Comparison of ENCODE assay signal across 23 cellular contexts in genomic region chr7:128154519-128154918, GRCh38.
"Had no signal": no experiment of that assay in that cellular context is flagged by ENCODE, and none has a peak within 500 bp of the region (broad histone marks: within the 10 kb centered on the region; RNA-seq: fewer than 3 reads in every experiment).

No MANE protein-coding gene starts in this region.

- H3K4me3 Mint-ChIP-seq: activated naive CD4-positive, alpha-beta T cell treated with anti-CD3 and anti-CD28 coated beads, Interleukin-2, amount 10 ng/mL, durations not matched to agents 7 days and 5 days; activated naive CD8-positive, alpha-beta T cell treated with anti-CD3 and anti-CD28 coated beads, Interleukin-2, amount 50 U/mL, for 24 hours; central memory CD8-positive, alpha-beta T cell; mesothelial cell of epicardium; natural killer cell treated with Interleukin-12 subunit alpha and Interleukin-12 subunit beta and Interleukin-15 and Interleukin-18, amount 100 ng/mL, for 72 hours had no signal

- H3K27ac Mint-ChIP-seq: activated naive CD4-positive, alpha-beta T cell treated with anti-CD3 and anti-CD28 coated beads, Interleukin-2, amount 10 ng/mL, durations not matched to agents 7 days and 5 days; activated naive CD8-positive, alpha-beta T cell treated with anti-CD3 and anti-CD28 coated beads, Interleukin-2, amount 50 U/mL, for 24 hours; mesothelial cell of epicardium; natural killer cell treated with Interleukin-12 subunit alpha and Interleukin-12 subunit beta and Interleukin-15 and Interleukin-18, amount 100 ng/mL, for 72 hours; progenitor cell of endocrine pancreas had no signal

- H3K27ac ChIP-seq: brain microvascular endothelial cell, colonic mucosa, tibial artery had no signal

- ATAC-seq: activated naive CD8-positive, alpha-beta T cell treated with anti-CD3 and anti-CD28 coated beads, Interleukin-2, amount 50 U/mL, for 24 hours; left lobe of liver; stimulated activated naive CD8-positive, alpha-beta T cell treated with anti-CD3 and anti-CD28 coated beads, Interleukin-15, Interleukin-2, amounts not matched to agents 100 U/mL and 50 U/mL, for 24 hours had no signal

- H3K9me3 ChIP-seq: colonic mucosa, tibial artery had no signal

- H3K4me1 ChIP-seq: colonic mucosa, tibial artery had no signal

- H3K36me3 ChIP-seq: brain microvascular endothelial cell, colonic mucosa, tibial artery had no signal

- H3K9me3 Mint-ChIP-seq: activated naive CD4-positive, alpha-beta T cell treated with anti-CD3 and anti-CD28 coated beads, Interleukin-2, amount 10 ng/mL, durations not matched to agents 7 days and 5 days; activated naive CD8-positive, alpha-beta T cell treated with anti-CD3 and anti-CD28 coated beads, Interleukin-2, amount 50 U/mL, for 24 hours; central memory CD8-positive, alpha-beta T cell; mesothelial cell of epicardium; natural killer cell treated with Interleukin-12 subunit alpha and Interleukin-12 subunit beta and Interleukin-15 and Interleukin-18, amount 100 ng/mL, for 72 hours had no signal

- H3K36me3 Mint-ChIP-seq: activated naive CD4-positive, alpha-beta T cell treated with anti-CD3 and anti-CD28 coated beads, Interleukin-2, amount 10 ng/mL, durations not matched to agents 7 days and 5 days; mesothelial cell of epicardium; natural killer cell treated with Interleukin-12 subunit alpha and Interleukin-12 subunit beta and Interleukin-15 and Interleukin-18, amount 100 ng/mL, for 72 hours had no signal

- DNase-seq: activated CD4-positive, CD25-positive, alpha-beta regulatory T cell treated with anti-CD3 and anti-CD28 coated beads, Interleukin-2, amount 50 U/mL, for 72 hours; activated CD8-positive, alpha-beta memory T cell treated with anti-CD3 and anti-CD28 coated beads for 24 hours; activated effector memory CD4-positive, alpha-beta T cell treated with Interleukin-2 at 50 U/mL for 16 hours; activated naive CD4-positive, alpha-beta T cell treated with anti-CD3 and anti-CD28 coated beads, Interleukin-2, amount 10 ng/mL, durations not matched to agents 7 days and 5 days; activated naive CD8-positive, alpha-beta T cell treated with anti-CD3 and anti-CD28 coated beads, Interleukin-2, amount 50 U/mL, for 24 hours; activated T-cell treated with anti-CD3 and anti-CD28 coated beads, Interleukin-2, amount 50 U/mL, for 48 hours; aorta; brain microvascular endothelial cell; colonic mucosa; hypothalamus; kidney; stimulated activated CD4-positive, alpha-beta T cell treated with anti-CD3 and anti-CD28 coated beads, Interleukin-12 subunit alpha, Interleukin-12 subunit beta, amount 100 ng/mL, for 4 hours; stimulated activated CD4-positive, alpha-beta T cell treated with anti-CD3 and anti-CD28 coated beads, Interleukin-1b, Interleukin-23, amount 100 ng/mL, for 48 hours; stimulated activated naive CD8-positive, alpha-beta T cell treated with anti-CD3 and anti-CD28 coated beads, Interleukin-15, Interleukin-2, amounts not matched to agents 100 U/mL and 50 U/mL, for 24 hours; substantia nigra; T-helper 9 cell; tibial artery had no signal

- H3K4me1 Mint-ChIP-seq: activated naive CD4-positive, alpha-beta T cell treated with anti-CD3 and anti-CD28 coated beads, Interleukin-2, amount 10 ng/mL, durations not matched to agents 7 days and 5 days; central memory CD8-positive, alpha-beta T cell; mesothelial cell of epicardium had no signal

- H3K4me3 ChIP-seq: colonic mucosa, lung, tibial artery had no signal
